9 cellular contexts compared by ENCODE assay signal in the genomic region with DNA sequence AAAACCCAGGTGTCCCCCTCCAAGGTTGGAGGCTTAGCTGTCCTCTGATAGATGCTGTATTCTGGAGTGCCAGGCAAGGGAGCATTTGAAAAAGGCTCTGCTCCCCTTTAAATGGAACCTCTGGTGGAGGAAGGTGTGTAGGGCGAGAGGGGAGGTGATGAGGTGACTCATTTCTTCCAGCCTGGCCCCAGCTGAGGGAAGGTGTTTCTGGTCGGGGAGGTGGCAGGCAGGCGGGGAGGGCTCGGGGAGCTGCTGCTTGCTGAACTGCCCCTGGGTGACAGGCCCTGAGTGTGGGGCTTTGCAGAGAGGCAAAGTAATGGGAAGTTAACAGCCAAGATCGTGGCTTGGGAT. TPM values are rescaled to one million over a fixed set of nuclear protein-coding genes. Genes with fewer than 3 reads are reported as not detected.
A peak's percentile ranks its signal among the peaks of the same experiment; 100 is the strongest.
DNase-seq lines count a peak whose midpoint lies in the region; ATAC-seq and TF ChIP-seq lines count a peak whose summit lies in the region.
"Had no signal": no experiment of that assay in that cellular context is flagged by ENCODE, and none has a peak within 500 bp of the region (broad histone marks: within the 10 kb centered on the region; RNA-seq: fewer than 3 reads in every experiment).

No MANE protein-coding gene starts in this region.

- H3K4me3 Mint-ChIP-seq in HFFc6 = no peak overlapping the region

- DNase-seq in activated T-cell treated with anti-CD3 and anti-CD28 coated beads for 48 hours (ENCODE audit: low read depth) = peak; percentile 74
- no peak for DNase-seq in HFFc6

- H3K27me3 Mint-ChIP-seq in HFFc6 (ENCODE audit: insufficient read depth) = peaks cover 26% of the 10 kb centered on the region

- no peaks in the 10 kb centered on the region for H3K9me3 ChIP-seq in neutrophil

- peak overlapping the region; percentile 38 to 49 for H3K4me3 ChIP-seq in neutrophil (ENCODE audit: low read depth in 1 of 2, low read length in 1 of 2)

- H3K27ac ChIP-seq in neutrophil = peak overlapping the region; percentile 94
- H3K27ac ChIP-seq: epithelial cell of prostate had no signal

- H3K36me3 ChIP-seq in neutrophil = peaks cover 52% of the 10 kb centered on the region

- H3K9me3 Mint-ChIP-seq in HFFc6 = no peaks in the 10 kb centered on the region

- no peak overlapping the region for H3K27ac Mint-ChIP-seq in HFFc6

- H3K4me1 ChIP-seq in neutrophil (ENCODE audit: control insufficient read depth in 1 of 2, insufficient read depth in 1 of 2, low read depth in 1 of 2, low read length in 1 of 2) = peaks cover 94 to 99% of the 10 kb centered on the region in 2 experiments

- no peaks in the 10 kb centered on the region for H3K27me3 ChIP-seq in neutrophil

- H3K36me3 Mint-ChIP-seq in HFFc6 (ENCODE audit: low read depth) = no peaks in the 10 kb centered on the region

- no peaks in the 10 kb centered on the region for H3K4me1 Mint-ChIP-seq in HFFc6 (ENCODE audit: low read depth)

- TF ChIP-seq CTCF in neutrophil (IDR thresholded peaks at IDR 0.05) = peak; percentile 23
- no peak for TF ChIP-seq CTCF in HFFc6 (IDR thresholded peaks at IDR 0.05)

- ATAC-seq in GM18867 (IDR thresholded peaks at IDR 0.05; ENCODE audit: unreplicated experiment) (peak; percentile 52), HG03442 (IDR thresholded peaks at IDR 0.05; ENCODE audit: unreplicated experiment) (peak; percentile 41), GM18858 (IDR thresholded peaks at IDR 0.05; ENCODE audit: unreplicated experiment) (no peak), HG02970 (IDR thresholded peaks at IDR 0.05; ENCODE audit: low FRiP score, unreplicated experiment) (no peak), HG03039 (IDR thresholded peaks at IDR 0.05; ENCODE audit: unreplicated experiment) (no peak)

RNA-seq across cellular contexts. Expression of a gene that starts 18.8 kb away (rescaled TPM):
- under 1 TPM in 2 of 6 experiments, not detected in 4; 0.16 to 0.38 TPM for total RNA-seq in HFFc6 (2021; fragmentation: NEBNext Ultra II Directional; extraction: Animal tissue kit (Norgen Biotek cat#: 25700))

RNA-seq across cellular contexts. Expression of a gene that starts 57.1 kb away (rescaled TPM):
- total RNA-seq in HFFc6 (2021; fragmentation: NEBNext Ultra II Directional; extraction: Animal tissue kit (Norgen Biotek cat#: 25700)) = 100 to 1,000 TPM; 153 to 222 (median 183) TPM

Comparison
In these comparisons a context has a peak if more than half of its experiments do, and no peak if none do; other contexts are left out.
1. ATAC-seq: peak in GM18867 (single experiment) and HG03442 (single experiment); none in GM18858 (single experiment), HG02970 (single experiment) and HG03039 (single experiment).